Comparison of ENCODE assay signal across 1 cellular context in genomic region chr9:88215181-88216131, GRCh38.
TF ChIP-seq lines count a peak whose summit lies in the region.

No MANE protein-coding gene starts in this region.

TF ChIP-seq in GM23338, 12 proteins besides CTCF, POLR2A, EP300 and RAD21 (continued from another document):
- TF ChIP-seq ETS1 (IDR thresholded peaks at IDR 0.05) (no peak), ZNF331 (CRISPR knock-in tag; IDR thresholded peaks at IDR 0.05; ENCODE audit: low read depth) (no peak), EZH2phosphoT487 (IDR thresholded peaks at IDR 0.05; ENCODE audit: unreplicated experiment) (no peak), NANOG (IDR thresholded peaks at IDR 0.05; ENCODE audit: borderline replicate concordance) (no peak), EZH2 (IDR thresholded peaks at IDR 0.05; ENCODE audit: low read depth, unreplicated experiment) (no peak), STAT1 (IDR thresholded peaks at IDR 0.05; ENCODE audit: unreplicated experiment) (no peak), POLR2AphosphoS5 (IDR thresholded peaks at IDR 0.05; ENCODE audit: low read depth) (no peak)
- TF ChIP-seq, protein P1, sequence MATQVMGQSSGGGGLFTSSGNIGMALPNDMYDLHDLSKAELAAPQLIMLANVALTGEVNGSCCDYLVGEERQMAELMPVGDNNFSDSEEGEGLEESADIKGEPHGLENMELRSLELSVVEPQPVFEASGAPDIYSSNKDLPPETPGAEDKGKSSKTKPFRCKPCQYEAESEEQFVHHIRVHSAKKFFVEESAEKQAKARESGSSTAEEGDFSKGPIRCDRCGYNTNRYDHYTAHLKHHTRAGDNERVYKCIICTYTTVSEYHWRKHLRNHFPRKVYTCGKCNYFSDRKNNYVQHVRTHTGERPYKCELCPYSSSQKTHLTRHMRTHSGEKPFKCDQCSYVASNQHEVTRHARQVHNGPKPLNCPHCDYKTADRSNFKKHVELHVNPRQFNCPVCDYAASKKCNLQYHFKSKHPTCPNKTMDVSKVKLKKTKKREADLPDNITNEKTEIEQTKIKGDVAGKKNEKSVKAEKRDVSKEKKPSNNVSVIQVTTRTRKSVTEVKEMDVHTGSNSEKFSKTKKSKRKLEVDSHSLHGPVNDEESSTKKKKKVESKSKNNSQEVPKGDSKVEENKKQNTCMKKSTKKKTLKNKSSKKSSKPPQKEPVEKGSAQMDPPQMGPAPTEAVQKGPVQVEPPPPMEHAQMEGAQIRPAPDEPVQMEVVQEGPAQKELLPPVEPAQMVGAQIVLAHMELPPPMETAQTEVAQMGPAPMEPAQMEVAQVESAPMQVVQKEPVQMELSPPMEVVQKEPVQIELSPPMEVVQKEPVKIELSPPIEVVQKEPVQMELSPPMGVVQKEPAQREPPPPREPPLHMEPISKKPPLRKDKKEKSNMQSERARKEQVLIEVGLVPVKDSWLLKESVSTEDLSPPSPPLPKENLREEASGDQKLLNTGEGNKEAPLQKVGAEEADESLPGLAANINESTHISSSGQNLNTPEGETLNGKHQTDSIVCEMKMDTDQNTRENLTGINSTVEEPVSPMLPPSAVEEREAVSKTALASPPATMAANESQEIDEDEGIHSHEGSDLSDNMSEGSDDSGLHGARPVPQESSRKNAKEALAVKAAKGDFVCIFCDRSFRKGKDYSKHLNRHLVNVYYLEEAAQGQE (IDR thresholded peaks at IDR 0.05; ENCODE audit: unreplicated experiment), result no peak
